ENCODE assay signal across 10 cellular contexts in the genomic region with DNA sequence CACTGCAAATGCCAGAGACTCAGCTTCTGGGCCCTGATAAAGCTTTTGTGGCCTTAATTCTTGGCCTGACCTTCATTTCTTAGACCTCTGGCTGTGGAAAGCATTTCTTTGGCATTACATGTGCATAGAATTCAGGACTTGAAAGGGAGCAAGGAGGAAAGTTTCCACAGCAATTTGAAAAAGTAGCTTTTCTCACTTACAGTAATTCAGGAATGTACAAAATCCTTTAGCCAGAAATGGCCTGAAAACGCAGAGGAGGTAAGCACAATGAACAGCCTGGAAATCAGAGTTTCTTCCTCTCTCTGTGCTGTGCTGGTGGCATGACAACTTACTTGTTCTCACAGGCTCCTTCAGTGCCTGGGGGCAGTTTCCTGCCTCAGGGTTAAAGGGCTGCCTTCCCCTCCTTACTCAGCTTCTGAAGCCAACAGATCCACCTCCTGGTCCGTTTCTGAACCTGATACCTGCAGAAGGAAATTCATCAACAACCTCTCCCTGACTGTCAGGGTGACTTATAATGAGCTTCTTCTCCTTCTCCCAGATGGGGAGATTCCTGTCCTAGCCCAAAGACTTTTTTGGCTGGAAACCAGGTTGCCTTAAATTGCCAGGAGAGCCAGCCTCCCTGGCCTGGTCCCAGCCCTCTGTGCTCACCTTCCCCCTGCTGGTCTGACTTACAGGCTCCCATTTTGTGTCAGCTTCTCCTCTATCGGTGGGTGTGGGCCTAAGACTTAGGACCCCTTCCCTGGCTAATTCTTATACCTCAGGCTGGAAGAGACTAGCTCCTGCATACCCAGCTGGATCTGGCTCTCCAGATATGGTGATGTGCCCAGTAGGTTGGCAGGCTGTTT.
DNase-seq lines count a peak whose midpoint lies in the region; ATAC-seq, FAIRE-seq and TF ChIP-seq lines count a peak whose summit lies in the region.
"Had no signal": no experiment of that assay in that cellular context is flagged by ENCODE, and none has a peak within 500 bp of the region (broad histone marks: within the 10 kb centered on the region; RNA-seq: fewer than 3 reads in every experiment).

No MANE protein-coding gene starts in this region.

- DNase-seq in LNCaP clone FGC (ENCODE audit: low read depth), result peak; percentile 26
- no peak for DNase-seq in chondrocyte (ENCODE audit: low spot score)
- peak; percentile 9 for DNase-seq in kidney glomerular epithelial cell (lab: John Stamatoyannopoulos, UW)
- DNase-seq in cerebellar nuclear complex (lab: John Stamatoyannopoulos, UW), result no peak
- no peak for DNase-seq in RCC 7860 (ENCODE audit: low spot score)
- DNase-seq: activated CD4-positive, alpha-beta T cell treated with anti-CD3 and anti-CD28 coated beads, Interleukin-2, amount 50 U/mL, for 1 hour; activated naive CD8-positive, alpha-beta T cell treated with anti-CD3 and anti-CD28 coated beads, Interleukin-2, amount 10 ng/mL, durations not matched to agents 7 days and 5 days; NCI-H2081 treated with DMSO at 0.1 percent for 48 hours had no signal

- no peak overlapping the region for H3K9ac ChIP-seq in stomach smooth muscle (ENCODE audit: low read length in 2 of 2)

- TF ChIP-seq CTCF in LNCaP clone FGC (IDR thresholded peaks at IDR 0.05; ENCODE audit: control insufficient read depth, extremely low read depth, insufficient read depth) (no peak), chondrocyte (IDR thresholded peaks at IDR 0.05) (no peak)

- no peaks in the 10 kb centered on the region for H3K36me3 Mint-ChIP-seq in chondrocyte (ENCODE audit: low read depth)
- H3K36me3 Mint-ChIP-seq: activated naive CD8-positive, alpha-beta T cell treated with anti-CD3 and anti-CD28 coated beads, Interleukin-2, amount 10 ng/mL, durations not matched to agents 7 days and 5 days had no signal

- H3K27ac ChIP-seq in stomach smooth muscle (ENCODE audit: low read length), result peak overlapping the region; percentile 11

- H3K9me3 ChIP-seq in stomach smooth muscle (ENCODE audit: control insufficient read depth in 2 of 2, low read length in 2 of 2), result no peaks in the 10 kb centered on the region

- peaks cover 17% of the 10 kb centered on the region for H3K4me1 Mint-ChIP-seq in chondrocyte (ENCODE audit: low read depth)
- H3K4me1 Mint-ChIP-seq: activated naive CD8-positive, alpha-beta T cell treated with anti-CD3 and anti-CD28 coated beads, Interleukin-2, amount 10 ng/mL, durations not matched to agents 7 days and 5 days had no signal

- H3K4me3 Mint-ChIP-seq in chondrocyte (ENCODE audit: unreplicated experiment), result no peak overlapping the region
- H3K4me3 Mint-ChIP-seq: activated naive CD8-positive, alpha-beta T cell treated with anti-CD3 and anti-CD28 coated beads, Interleukin-2, amount 10 ng/mL, durations not matched to agents 7 days and 5 days had no signal

- ATAC-seq in GM18909 (IDR thresholded peaks at IDR 0.05; ENCODE audit: poor library complexity, unreplicated experiment), result no peak

- no peaks in the 10 kb centered on the region for H3K4me1 ChIP-seq in stomach smooth muscle (ENCODE audit: control insufficient read depth, insufficient read depth, low read length)

- H3K9me3 Mint-ChIP-seq in chondrocyte (ENCODE audit: low read depth), result no peaks in the 10 kb centered on the region
- H3K9me3 Mint-ChIP-seq: activated naive CD8-positive, alpha-beta T cell treated with anti-CD3 and anti-CD28 coated beads, Interleukin-2, amount 10 ng/mL, durations not matched to agents 7 days and 5 days had no signal

- peak overlapping the region; percentile 77 for H3K27ac Mint-ChIP-seq in chondrocyte (ENCODE audit: unreplicated experiment)
- H3K27ac Mint-ChIP-seq: activated naive CD8-positive, alpha-beta T cell treated with anti-CD3 and anti-CD28 coated beads, Interleukin-2, amount 10 ng/mL, durations not matched to agents 7 days and 5 days had no signal

- no peaks in the 10 kb centered on the region for H3K27me3 Mint-ChIP-seq in chondrocyte (ENCODE audit: low read depth)
- H3K27me3 Mint-ChIP-seq: activated naive CD8-positive, alpha-beta T cell treated with anti-CD3 and anti-CD28 coated beads, Interleukin-2, amount 10 ng/mL, durations not matched to agents 7 days and 5 days had no signal

- H3K27me3 ChIP-seq in stomach smooth muscle (ENCODE audit: control insufficient read depth in 1 of 2, insufficient read depth in 2 of 2, low read length in 2 of 2), result no peaks in the 10 kb centered on the region

- H3K36me3 ChIP-seq in stomach smooth muscle (ENCODE audit: control insufficient read depth in 2 of 2, insufficient read depth in 2 of 2, low read length in 2 of 2), result no peaks in the 10 kb centered on the region

- H3K4me3 ChIP-seq in LNCaP clone FGC (ENCODE audit: low read depth, low read length) (no peak overlapping the region), stomach smooth muscle (ENCODE audit: low read length in 2 of 2) (no peak overlapping the region)

- FAIRE-seq in RCC 7860 (lab: Jason Lieb, UNC), result no peak

Comparison
In these comparisons a context has a peak if more than half of its experiments do, and no peak if none do; other contexts are left out.
1. DNase-seq: peak in LNCaP clone FGC (single experiment) and kidney glomerular epithelial cell (single experiment); none in chondrocyte (single experiment), cerebellar nuclear complex (0 of 2) and RCC 7860 (single experiment).